1 cellular context compared by ENCODE assay signal in the genomic region with DNA sequence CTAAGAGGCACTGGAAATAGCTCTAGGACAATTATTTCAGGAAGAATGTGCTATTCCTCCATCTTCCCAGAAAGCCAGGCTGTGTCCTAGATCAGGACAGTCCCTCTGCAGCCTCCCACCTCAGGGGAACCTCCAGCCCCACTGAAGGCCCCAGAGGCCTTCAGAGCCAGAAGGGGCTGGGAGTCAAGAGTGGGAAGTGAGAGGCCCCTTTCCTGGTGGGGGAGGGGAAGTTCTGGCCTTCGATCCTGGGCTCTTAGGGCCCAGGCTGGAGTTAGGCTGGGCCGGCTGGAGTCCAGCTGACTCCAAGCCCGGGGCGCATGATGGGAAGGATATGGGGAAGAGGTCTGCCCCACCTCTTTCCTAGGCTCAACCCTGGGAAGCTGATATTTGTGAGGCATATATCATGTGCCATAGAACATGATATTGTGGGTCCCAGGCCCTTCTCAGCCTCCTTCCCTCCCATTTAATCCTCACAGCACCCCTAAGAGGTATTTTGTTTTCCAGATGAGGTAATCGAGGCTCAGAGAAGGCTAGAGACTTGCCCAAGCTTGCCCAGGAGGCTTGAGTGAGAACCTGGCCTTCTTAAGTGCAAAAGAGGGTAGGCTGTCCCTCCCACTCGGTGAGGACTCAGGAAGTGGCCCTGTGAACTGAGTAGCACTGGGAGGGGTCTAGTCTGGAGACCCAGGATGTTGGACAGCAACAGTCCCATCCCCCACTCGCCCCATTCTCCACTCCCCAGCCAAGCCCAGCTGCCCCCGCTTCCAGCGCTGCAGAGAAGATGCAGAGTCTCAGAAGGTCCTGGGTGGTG.
TF ChIP-seq lines count a peak whose summit lies in the region.

No MANE protein-coding gene starts in this region.

TF ChIP-seq in HEK293, 187 proteins besides CTCF, POLR2A, EP300 and RAD21 (continued from another document):
- TF ChIP-seq, protein P1, sequence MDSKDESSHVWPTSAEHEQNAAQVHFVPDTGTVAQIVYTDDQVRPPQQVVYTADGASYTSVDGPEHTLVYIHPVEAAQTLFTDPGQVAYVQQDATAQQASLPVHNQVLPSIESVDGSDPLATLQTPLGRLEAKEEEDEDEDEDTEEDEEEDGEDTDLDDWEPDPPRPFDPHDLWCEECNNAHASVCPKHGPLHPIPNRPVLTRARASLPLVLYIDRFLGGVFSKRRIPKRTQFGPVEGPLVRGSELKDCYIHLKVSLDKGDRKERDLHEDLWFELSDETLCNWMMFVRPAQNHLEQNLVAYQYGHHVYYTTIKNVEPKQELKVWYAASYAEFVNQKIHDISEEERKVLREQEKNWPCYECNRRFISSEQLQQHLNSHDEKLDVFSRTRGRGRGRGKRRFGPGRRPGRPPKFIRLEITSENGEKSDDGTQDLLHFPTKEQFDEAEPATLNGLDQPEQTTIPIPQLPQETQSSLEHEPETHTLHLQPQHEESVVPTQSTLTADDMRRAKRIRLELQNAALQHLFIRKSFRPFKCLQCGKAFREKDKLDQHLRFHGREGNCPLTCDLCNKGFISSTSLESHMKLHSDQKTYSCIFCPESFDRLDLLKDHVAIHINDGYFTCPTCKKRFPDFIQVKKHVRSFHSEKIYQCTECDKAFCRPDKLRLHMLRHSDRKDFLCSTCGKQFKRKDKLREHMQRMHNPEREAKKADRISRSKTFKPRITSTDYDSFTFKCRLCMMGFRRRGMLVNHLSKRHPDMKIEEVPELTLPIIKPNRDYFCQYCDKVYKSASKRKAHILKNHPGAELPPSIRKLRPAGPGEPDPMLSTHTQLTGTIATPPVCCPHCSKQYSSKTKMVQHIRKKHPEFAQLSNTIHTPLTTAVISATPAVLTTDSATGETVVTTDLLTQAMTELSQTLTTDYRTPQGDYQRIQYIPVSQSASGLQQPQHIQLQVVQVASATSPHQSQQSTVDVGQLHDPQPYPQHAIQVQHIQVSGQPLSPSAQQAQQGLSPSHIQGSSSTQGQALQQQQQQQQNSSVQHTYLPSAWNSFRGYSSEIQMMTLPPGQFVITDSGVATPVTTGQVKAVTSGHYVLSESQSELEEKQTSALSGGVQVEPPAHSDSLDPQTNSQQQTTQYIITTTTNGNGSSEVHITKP (tag by site-specific recombination; IDR thresholded peaks at IDR 0.05), result peak; percentile 74
- TF ChIP-seq, protein P2, sequence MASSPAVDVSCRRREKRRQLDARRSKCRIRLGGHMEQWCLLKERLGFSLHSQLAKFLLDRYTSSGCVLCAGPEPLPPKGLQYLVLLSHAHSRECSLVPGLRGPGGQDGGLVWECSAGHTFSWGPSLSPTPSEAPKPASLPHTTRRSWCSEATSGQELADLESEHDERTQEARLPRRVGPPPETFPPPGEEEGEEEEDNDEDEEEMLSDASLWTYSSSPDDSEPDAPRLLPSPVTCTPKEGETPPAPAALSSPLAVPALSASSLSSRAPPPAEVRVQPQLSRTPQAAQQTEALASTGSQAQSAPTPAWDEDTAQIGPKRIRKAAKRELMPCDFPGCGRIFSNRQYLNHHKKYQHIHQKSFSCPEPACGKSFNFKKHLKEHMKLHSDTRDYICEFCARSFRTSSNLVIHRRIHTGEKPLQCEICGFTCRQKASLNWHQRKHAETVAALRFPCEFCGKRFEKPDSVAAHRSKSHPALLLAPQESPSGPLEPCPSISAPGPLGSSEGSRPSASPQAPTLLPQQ (tag by site-specific recombination; IDR thresholded peaks at IDR 0.05), result peak; percentile 87
- TF ChIP-seq FEZF1 (tag by site-specific recombination; IDR thresholded peaks at IDR 0.05) (no peak), ZNF629 (tag by site-specific recombination; IDR thresholded peaks at IDR 0.05) (0 out of 2 replicates have a peak, but pooled peaks have one; percentile 19)
- TF ChIP-seq, protein P3, sequence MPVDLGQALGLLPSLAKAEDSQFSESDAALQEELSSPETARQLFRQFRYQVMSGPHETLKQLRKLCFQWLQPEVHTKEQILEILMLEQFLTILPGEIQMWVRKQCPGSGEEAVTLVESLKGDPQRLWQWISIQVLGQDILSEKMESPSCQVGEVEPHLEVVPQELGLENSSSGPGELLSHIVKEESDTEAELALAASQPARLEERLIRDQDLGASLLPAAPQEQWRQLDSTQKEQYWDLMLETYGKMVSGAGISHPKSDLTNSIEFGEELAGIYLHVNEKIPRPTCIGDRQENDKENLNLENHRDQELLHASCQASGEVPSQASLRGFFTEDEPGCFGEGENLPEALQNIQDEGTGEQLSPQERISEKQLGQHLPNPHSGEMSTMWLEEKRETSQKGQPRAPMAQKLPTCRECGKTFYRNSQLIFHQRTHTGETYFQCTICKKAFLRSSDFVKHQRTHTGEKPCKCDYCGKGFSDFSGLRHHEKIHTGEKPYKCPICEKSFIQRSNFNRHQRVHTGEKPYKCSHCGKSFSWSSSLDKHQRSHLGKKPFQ (tag by site-specific recombination; IDR thresholded peaks at IDR 0.05), result 0 out of 2 replicates have a peak, but pooled peaks have one; percentile 11
- TF ChIP-seq, protein P4, sequence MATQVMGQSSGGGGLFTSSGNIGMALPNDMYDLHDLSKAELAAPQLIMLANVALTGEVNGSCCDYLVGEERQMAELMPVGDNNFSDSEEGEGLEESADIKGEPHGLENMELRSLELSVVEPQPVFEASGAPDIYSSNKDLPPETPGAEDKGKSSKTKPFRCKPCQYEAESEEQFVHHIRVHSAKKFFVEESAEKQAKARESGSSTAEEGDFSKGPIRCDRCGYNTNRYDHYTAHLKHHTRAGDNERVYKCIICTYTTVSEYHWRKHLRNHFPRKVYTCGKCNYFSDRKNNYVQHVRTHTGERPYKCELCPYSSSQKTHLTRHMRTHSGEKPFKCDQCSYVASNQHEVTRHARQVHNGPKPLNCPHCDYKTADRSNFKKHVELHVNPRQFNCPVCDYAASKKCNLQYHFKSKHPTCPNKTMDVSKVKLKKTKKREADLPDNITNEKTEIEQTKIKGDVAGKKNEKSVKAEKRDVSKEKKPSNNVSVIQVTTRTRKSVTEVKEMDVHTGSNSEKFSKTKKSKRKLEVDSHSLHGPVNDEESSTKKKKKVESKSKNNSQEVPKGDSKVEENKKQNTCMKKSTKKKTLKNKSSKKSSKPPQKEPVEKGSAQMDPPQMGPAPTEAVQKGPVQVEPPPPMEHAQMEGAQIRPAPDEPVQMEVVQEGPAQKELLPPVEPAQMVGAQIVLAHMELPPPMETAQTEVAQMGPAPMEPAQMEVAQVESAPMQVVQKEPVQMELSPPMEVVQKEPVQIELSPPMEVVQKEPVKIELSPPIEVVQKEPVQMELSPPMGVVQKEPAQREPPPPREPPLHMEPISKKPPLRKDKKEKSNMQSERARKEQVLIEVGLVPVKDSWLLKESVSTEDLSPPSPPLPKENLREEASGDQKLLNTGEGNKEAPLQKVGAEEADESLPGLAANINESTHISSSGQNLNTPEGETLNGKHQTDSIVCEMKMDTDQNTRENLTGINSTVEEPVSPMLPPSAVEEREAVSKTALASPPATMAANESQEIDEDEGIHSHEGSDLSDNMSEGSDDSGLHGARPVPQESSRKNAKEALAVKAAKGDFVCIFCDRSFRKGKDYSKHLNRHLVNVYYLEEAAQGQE (tag by site-specific recombination; IDR thresholded peaks at IDR 0.05), result peak; percentile 66
TF ChIP-seq in HEK293: peak in this region for 7.
